Comparison of ENCODE assay signal across 20 cellular contexts in genomic region chr14:69313176-69313575, GRCh38. TPM values are rescaled to one million over a fixed set of nuclear protein-coding genes. Genes with fewer than 3 reads are reported as not detected.
DNase-seq lines count a peak whose midpoint lies in the region; FAIRE-seq and TF ChIP-seq lines count a peak whose summit lies in the region.
"Had no signal": no experiment of that assay in that cellular context is flagged by ENCODE, and none has a peak within 500 bp of the region (broad histone marks: within the 10 kb centered on the region; RNA-seq: fewer than 3 reads in every experiment).

No MANE protein-coding gene starts in this region.

- FAIRE-seq in HTR-8/SVneo (lab: Jason Lieb, UNC) (peak; percentile 80), kidney (lab: Jason Lieb, UNC) (no peak)

- no peaks in the 10 kb centered on the region for H3K4me1 ChIP-seq in kidney (ENCODE audit: control insufficient read depth in 1 of 2, insufficient read depth in 1 of 2, low read depth in 1 of 2, low read length in 2 of 2)
- H3K4me1 ChIP-seq in sigmoid colon, result peaks cover 0 to 19% (median 15%) of the 10 kb centered on the region in 4 donors

- H3K9ac ChIP-seq in kidney (ENCODE audit: low read length in 2 of 2), result no peak overlapping the region

- no peak for TF ChIP-seq CTCF in kidney (IDR thresholded peaks at IDR 0.05; ENCODE audit: borderline replicate concordance, extremely low read depth, insufficient read depth)
- TF ChIP-seq CTCF in sigmoid colon (IDR thresholded peaks at IDR 0.05), result no peak

- H3K27ac ChIP-seq in kidney (ENCODE audit: low read depth in 2 of 2, low read length in 2 of 2), result no peak overlapping the region
- no peak overlapping the region for H3K27ac ChIP-seq in sigmoid colon
- H3K27ac ChIP-seq: HL-60 had no signal

- H3K9me3 ChIP-seq in kidney (ENCODE audit: control insufficient read depth in 1 of 2, low read length in 2 of 2) (no peaks in the 10 kb centered on the region), sigmoid colon (no peaks in the 10 kb centered on the region)

- peak; percentile 22 for DNase-seq in activated CD8-positive, alpha-beta memory T cell treated with anti-CD3 and anti-CD28 coated beads, Interleukin-2, amount 50 U/mL, for 48 hours
- no peak for DNase-seq in activated CD8-positive, alpha-beta memory T cell treated with anti-CD3 and anti-CD28 coated beads, Interleukin-2, amount 50 U/mL, for 4 hours
- DNase-seq in HTR-8/SVneo (ENCODE audit: insufficient read length, low spot score), result no peak
- DNase-seq in kidney, result peak; percentile 24
- peak; percentile 38 for DNase-seq in sigmoid colon
- no peak for DNase-seq in activated CD4-positive, CD25-positive, alpha-beta regulatory T cell treated with anti-CD3 and anti-CD28 coated beads, Interleukin-2, amount 50 U/mL, for 72 hours
- no peak for DNase-seq in stimulated activated CD4-positive, alpha-beta T cell treated with anti-CD3 and anti-CD28 coated beads, Interleukin-4, amount 100 ng/mL, for 1 hour
- DNase-seq in effector CD4-positive, alpha-beta T cell, result no peak
- DNase-seq: 8988T, DMS 273 treated with DMSO at 0.1 percent for 48 hours, DND-41, H7, NCI-H1417 treated with DMSO at 0.1 percent for 48 hours, NCI-H187 treated with DMSO at 0.1 percent for 48 hours, NCI-H2227 treated with DMSO at 0.1 percent for 48 hours, NCI-H510A treated with DMSO at 0.1 percent for 48 hours, NCI-H774, OCI-M1 had no signal

- H3K36me3 ChIP-seq in kidney (ENCODE audit: control insufficient read depth in 1 of 2, insufficient read depth in 2 of 2, low read length in 2 of 2), result no peaks in the 10 kb centered on the region
- no peaks in the 10 kb centered on the region for H3K36me3 ChIP-seq in sigmoid colon

- TF ChIP-seq POLR2A in sigmoid colon (IDR thresholded peaks at IDR 0.05), result no peak

- no peak overlapping the region for H3K4me3 ChIP-seq in kidney (ENCODE audit: low read length in 2 of 2)
- H3K4me3 ChIP-seq in sigmoid colon, result no peak overlapping the region

- intact Hi-C loops in kidney (cut with DNase I) (no loop called here), sigmoid colon (cut with DNase I) (no loop called here)

- no peaks in the 10 kb centered on the region for H3K27me3 ChIP-seq in sigmoid colon

- 95% methylated on average over 6 of the region's 6 CpGs for WGBS in sigmoid colon, 2 donors

- TF ChIP-seq EP300 in sigmoid colon (IDR thresholded peaks at IDR 0.05), result no peak

RNA-seq across cellular contexts. Expression of gene GALNT16, which starts 53.2 kb away (rescaled TPM):
- total RNA-seq in kidney, result 13.1 TPM
- 15.2 TPM for polyA plus RNA-seq in kidney (ENCODE audit: insufficient read depth, low read depth, low replicate concordance)
- 10 to 100 TPM in 2 of 4 donors, 1 to 10 TPM in 2; 4.3 to 20.5 (median 9.4) TPM for total RNA-seq in sigmoid colon
- polyA plus RNA-seq in sigmoid colon, result 1 to 10 TPM in 2 of 3 donors, not detected in 1; 2.4 to 3.0 TPM
- polyA plus RNA-seq: CD14-positive monocyte had no signal

Comparison
In these comparisons a context has a peak if more than half of its experiments do, and no peak if none do; other contexts are left out.
1. DNase-seq: peak in activated CD8-positive, alpha-beta memory T cell treated with anti-CD3 and anti-CD28 coated beads, Interleukin-2, amount 50 U/mL, for 48 hours (single experiment), kidney (single experiment) and sigmoid colon (single experiment); none in activated CD8-positive, alpha-beta memory T cell treated with anti-CD3 and anti-CD28 coated beads, Interleukin-2, amount 50 U/mL, for 4 hours (single experiment), HTR-8/SVneo (single experiment), activated CD4-positive, CD25-positive, alpha-beta regulatory T cell treated with anti-CD3 and anti-CD28 coated beads, Interleukin-2, amount 50 U/mL, for 72 hours (single experiment), stimulated activated CD4-positive, alpha-beta T cell treated with anti-CD3 and anti-CD28 coated beads, Interleukin-4, amount 100 ng/mL, for 1 hour (single experiment) and effector CD4-positive, alpha-beta T cell (single experiment).